Comparison of ENCODE assay signal across 19 cellular contexts in genomic region chr14:60357551-60357930, GRCh38.
"Had no signal": no experiment of that assay in that cellular context is flagged by ENCODE, and none has a peak within 500 bp of the region (broad histone marks: within the 10 kb centered on the region; RNA-seq: fewer than 3 reads in every experiment).

No MANE protein-coding gene starts in this region.

- H3K36me3 Mint-ChIP-seq: stimulated activated memory B cell treated with anti-CD40 and anti-IgM and Interleukin-4, amounts not matched to agents 10 μg/mL and 1 μg/mL and 100 μg/mL, for 72 hours had no signal

- H3K27me3 ChIP-seq: esophagus squamous epithelium, gastroesophageal sphincter, spleen, tibial artery, upper lobe of left lung, uterus had no signal

- H3K4me1 ChIP-seq: esophagus squamous epithelium, gastroesophageal sphincter, psoas muscle, spleen, tibial artery, upper lobe of left lung, uterus had no signal

- H3K27ac Mint-ChIP-seq: stimulated activated memory B cell treated with anti-CD40 and anti-IgM and Interleukin-4, amounts not matched to agents 10 μg/mL and 1 μg/mL and 100 μg/mL, for 72 hours; stimulated activated naive CD8-positive, alpha-beta T cell treated with anti-CD3 and anti-CD28 coated beads, Interleukin-15, Interleukin-2, amounts not matched to agents 100 ng/mL and 50 ng/mL, for 24 hours had no signal

- H3K36me3 ChIP-seq: esophagus squamous epithelium, gastroesophageal sphincter, neutrophil, spleen, tibial artery, upper lobe of left lung, uterus had no signal

- ATAC-seq: gastroesophageal sphincter; left lobe of liver; psoas muscle; sciatic nerve; stimulated activated memory B cell treated with anti-CD40 and anti-IgM and Interleukin-4, amounts not matched to agents 10 μg/mL and 1 μg/mL and 100 μg/mL, for 72 hours had no signal

- H3K27me3 Mint-ChIP-seq: stimulated activated memory B cell treated with anti-CD40 and anti-IgM and Interleukin-4, amounts not matched to agents 10 μg/mL and 1 μg/mL and 100 μg/mL, for 72 hours had no signal

- H3K4me3 ChIP-seq: esophagus squamous epithelium, gastroesophageal sphincter, psoas muscle, spleen, tibial artery, upper lobe of left lung, uterus had no signal

- H3K4me3 Mint-ChIP-seq: nephron; stimulated activated memory B cell treated with anti-CD40 and anti-IgM and Interleukin-4, amounts not matched to agents 10 μg/mL and 1 μg/mL and 100 μg/mL, for 72 hours; stimulated activated naive CD8-positive, alpha-beta T cell treated with anti-CD3 and anti-CD28 coated beads, Interleukin-15, Interleukin-2, amounts not matched to agents 100 ng/mL and 50 ng/mL, for 24 hours had no signal

- H3K4me1 Mint-ChIP-seq: stimulated activated memory B cell treated with anti-CD40 and anti-IgM and Interleukin-4, amounts not matched to agents 10 μg/mL and 1 μg/mL and 100 μg/mL, for 72 hours had no signal

- H3K27ac ChIP-seq: esophagus squamous epithelium, gastroesophageal sphincter, neutrophil, psoas muscle, spleen, tibial artery, upper lobe of left lung, uterus had no signal

- DNase-seq: effector memory CD4-positive, alpha-beta T cell; esophagus squamous epithelium; foreskin fibroblast; glutamatergic neuron; psoas muscle; spleen; stimulated activated CD4-positive, alpha-beta T cell treated with anti-CD3 and anti-CD28 coated beads, Interleukin-15, amount 100 ng/mL, for 24 hours; stimulated activated CD4-positive, alpha-beta T cell treated with anti-CD3 and anti-CD28 coated beads, Interleukin-1b, Interleukin-23, amount 100 ng/mL, for 48 hours; stimulated activated CD4-positive, alpha-beta T cell treated with anti-CD3 and anti-CD28 coated beads, Interleukin-4, amount 100 ng/mL, for 24 hours; tibial artery; upper lobe of left lung; uterus had no signal

- H3K9me3 ChIP-seq: esophagus squamous epithelium, gastroesophageal sphincter, neutrophil, psoas muscle, spleen, tibial artery, upper lobe of left lung, uterus had no signal

- H3K9me3 Mint-ChIP-seq: nephron; stimulated activated naive CD8-positive, alpha-beta T cell treated with anti-CD3 and anti-CD28 coated beads, Interleukin-15, Interleukin-2, amounts not matched to agents 100 ng/mL and 50 ng/mL, for 24 hours had no signal
